8 cellular contexts compared by ENCODE assay signal in genomic region chr6:110233769-110234374, GRCh38. TPM values are rescaled to one million over a fixed set of nuclear protein-coding genes. Genes with fewer than 3 reads are reported as not detected.
DNase-seq lines count a peak whose midpoint lies in the region; ATAC-seq and TF ChIP-seq lines count a peak whose summit lies in the region.

No MANE protein-coding gene starts in this region.

- H3K23ac ChIP-seq in mesendoderm (ENCODE audit: low read length), result no peak overlapping the region

- no peak overlapping the region for H2BK15ac ChIP-seq in mesendoderm (replicated peaks; ENCODE audit: low read depth)

- TF ChIP-seq CTCF in GM10248 (IDR thresholded peaks at IDR 0.05; ENCODE audit: control extremely low read depth, extremely low read depth, low read depth, missing control alignments) (no peak), fibroblast of villous mesenchyme (IDR thresholded peaks at IDR 0.05; ENCODE audit: insufficient read depth, low read depth, low read length) (no peak), RWPE1 (conservative IDR thresholded peaks at IDR 0.05; ENCODE audit: low read depth) (no peak)

- H2AK5ac ChIP-seq in mesendoderm (ENCODE audit: low read length), result no peak overlapping the region

- no peak overlapping the region for H3K9ac ChIP-seq in mesendoderm (ENCODE audit: low read length)

- H2BK120ac ChIP-seq in mesendoderm (ENCODE audit: low read depth, low read length), result no peak overlapping the region

- no peak overlapping the region for H4K8ac ChIP-seq in mesendoderm (ENCODE audit: low read depth, low read length)

- no peak overlapping the region for H3K4me2 ChIP-seq in mesendoderm (ENCODE audit: low read length)

- no peaks in the 10 kb centered on the region for H3K79me1 ChIP-seq in mesendoderm (ENCODE audit: low read length)

- H3K4me3 ChIP-seq in fibroblast of villous mesenchyme (ENCODE audit: low read depth, low read length) (no peak overlapping the region), mesendoderm (ENCODE audit: low read length) (no peak overlapping the region)

- H3K18ac ChIP-seq in mesendoderm (ENCODE audit: low read length), result no peak overlapping the region

- CTCF ChIA-PET in GM10248 (lab: Yijun Ruan, JAX) (interaction anchor here (1.2 kb wide), 1 partner anchor 10 kb away, joined by 3 read pairs; no protein-coding TSS in a partner anchor), RWPE1 (lab: Yijun Ruan, JAX) (interaction anchor here (0.6 kb wide), 1 partner anchor 397 kb away, joined by 3 read pairs; no protein-coding TSS in a partner anchor)

- H2BK5ac ChIP-seq in mesendoderm (ENCODE audit: low read length), result no peak overlapping the region

- DNase-seq in GM10248 (ENCODE audit: extremely low spot score) (peak; percentile 70), fibroblast of villous mesenchyme (ENCODE audit: low read depth) (peak; percentile 58), RWPE1 (ENCODE audit: low spot score) (no peak), mesendoderm (no peak), mesenteric fat pad (ENCODE audit: low spot score) (no peak)

- H3K56ac ChIP-seq in mesendoderm (ENCODE audit: low read length), result no peak overlapping the region

- H3K4ac ChIP-seq in mesendoderm (ENCODE audit: low read depth, low read length), result no peak overlapping the region

- H3K36me3 ChIP-seq in mesendoderm (ENCODE audit: control insufficient read depth, insufficient read depth, low read length), result no peaks in the 10 kb centered on the region

- H3K27me3 ChIP-seq in mesendoderm (ENCODE audit: insufficient read depth, low read length, poor library complexity), result no peaks in the 10 kb centered on the region

- ATAC-seq in GM21423 (IDR thresholded peaks at IDR 0.05; ENCODE audit: unreplicated experiment), result peak; percentile 94
- ATAC-seq in HG03575 (IDR thresholded peaks at IDR 0.05; ENCODE audit: extremely low read depth, insufficient number of reproducible peaks, low FRiP score, unreplicated experiment), result peak; percentile 87
- ATAC-seq in GM18520 (IDR thresholded peaks at IDR 0.05; ENCODE audit: unreplicated experiment), result no peak

- WGBS in mesendoderm (ENCODE audit: extremely low coverage, insufficient coverage, low lambda C conversion rate), result no CpG with 5 or more reads among the region's 2 CpGs

- POLR2A ChIA-PET in GM10248 (lab: Yijun Ruan, JAX), result no interaction called here
- POLR2A ChIA-PET in RWPE1 (lab: Yijun Ruan, JAX; ENCODE audit: low non-redundant PET), result no interaction called here

- H3K4me1 ChIP-seq in mesendoderm (ENCODE audit: control insufficient read depth, low read depth, low read length), result no peaks in the 10 kb centered on the region

- no peaks in the 10 kb centered on the region for H3K79me2 ChIP-seq in mesendoderm (ENCODE audit: control insufficient read depth, insufficient read depth, low read length)

- H3K27ac ChIP-seq in RWPE1 (no peak overlapping the region), mesendoderm (ENCODE audit: low read depth, low read length) (no peak overlapping the region)

- no peak overlapping the region for H4K5ac ChIP-seq in mesendoderm (ENCODE audit: low read length)

RNA-seq across cellular contexts. Expression of gene CDC40, which starts 53.6 kb away (rescaled TPM):
- total RNA-seq in fibroblast of villous mesenchyme, result 19.0 and 32.0 TPM in 2 replicates
- polyA plus RNA-seq in mesendoderm (2013, experiment 1 of 2), result 23.4 TPM
- polyA plus RNA-seq in mesendoderm (2013, experiment 2 of 2), result 24.3 TPM
- 19.2 TPM for total RNA-seq in mesenteric fat pad

RNA-seq across cellular contexts. Expression of gene WASF1, which starts 54.4 kb away (rescaled TPM):
- total RNA-seq in fibroblast of villous mesenchyme (10.3 and 14.2 TPM in 2 replicates), mesenteric fat pad (9.4 TPM)
- 31.5 TPM for polyA plus RNA-seq in mesendoderm (2013, experiment 1 of 2)
- 33.4 TPM for polyA plus RNA-seq in mesendoderm (2013, experiment 2 of 2)

Comparison
In these comparisons a context has a peak if more than half of its experiments do, and no peak if none do; other contexts are left out.
1. DNase-seq: peak in GM10248 (single experiment) and fibroblast of villous mesenchyme (single experiment); none in RWPE1 (single experiment), mesendoderm (single experiment) and mesenteric fat pad (single experiment).